ENCODE assay signal across 21 cellular contexts in genomic region chr21:34345892-34346291, GRCh38. TPM values are rescaled to one million over a fixed set of nuclear protein-coding genes. Genes with fewer than 3 reads are reported as not detected.
DNase-seq lines count a peak whose midpoint lies in the region; ATAC-seq and TF ChIP-seq lines count a peak whose summit lies in the region.
"Had no signal": no experiment of that assay in that cellular context is flagged by ENCODE, and none has a peak within 500 bp of the region (broad histone marks: within the 10 kb centered on the region; RNA-seq: fewer than 3 reads in every experiment).

No MANE protein-coding gene starts in this region.

- H3K27me3 ChIP-seq in right cardiac atrium (ENCODE audit: control insufficient read depth, insufficient read depth) (no peaks in the 10 kb centered on the region), gastrocnemius medialis (no peaks in the 10 kb centered on the region), H7 (ENCODE audit: control insufficient read depth, insufficient read depth, low read length) (no peaks in the 10 kb centered on the region)

- 53% methylated on average over 10 of the region's 10 CpGs for whole genome bisulfite sequencing in right cardiac atrium

- TF ChIP-seq POLR2A in gastrocnemius medialis (IDR thresholded peaks at IDR 0.05): no peak

- H3K4me1 ChIP-seq in right cardiac atrium (ENCODE audit: control insufficient read depth, insufficient read depth, low read length) (peaks cover 7% of the 10 kb centered on the region), gastrocnemius medialis (peaks cover 12 to 27% of the 10 kb centered on the region in 2 donors)

- H3K9me3 ChIP-seq in right cardiac atrium (ENCODE audit: control insufficient read depth, low read length): no peaks in the 10 kb centered on the region
- H3K9me3 ChIP-seq in gastrocnemius medialis: no peaks in the 10 kb centered on the region

- H3K36me3 ChIP-seq in gastrocnemius medialis (no peaks in the 10 kb centered on the region), H7 (replicated peaks; ENCODE audit: control insufficient read depth, insufficient read depth, low read length) (no peaks in the 10 kb centered on the region)

- in situ Hi-C loops in gastrocnemius medialis (cut with MboI; ENCODE audit: low sequenced_read_pairs in 4 of 4): no loop called here

- TF ChIP-seq CTCF in AG10803 (conservative IDR thresholded peaks at IDR 0.05; ENCODE audit: low read length): no peak
- TF ChIP-seq CTCF in choroid plexus epithelial cell (conservative IDR thresholded peaks at IDR 0.05; ENCODE audit: low read depth, low read length): no peak
- no peak for TF ChIP-seq CTCF in gastrocnemius medialis (IDR thresholded peaks at IDR 0.05 in 4 of 5, conservative IDR thresholded peaks at IDR 0.05 in 1 of 5)

- H3K27ac ChIP-seq in right cardiac atrium (ENCODE audit: low read length): peak overlapping the region; percentile 17
- H3K27ac ChIP-seq in gastrocnemius medialis: peak overlapping the region; percentile 13 to 51 (median 40)

- no peak overlapping the region for H3K4me3 ChIP-seq in AG10803 (ENCODE audit: low read length)
- no peak overlapping the region for H3K4me3 ChIP-seq in choroid plexus epithelial cell (ENCODE audit: low read depth, low read length)
- H3K4me3 ChIP-seq in right cardiac atrium (ENCODE audit: low read length): no peak overlapping the region
- H3K4me3 ChIP-seq in gastrocnemius medialis: no peak overlapping the region
- H3K4me3 ChIP-seq in H7 (ENCODE audit: insufficient read depth, low read depth, low read length): no peak overlapping the region

- intact Hi-C loops in right cardiac atrium (cut with DNase I): loop anchor here in 1 of 4 donors (2.0 kb wide), 1 partner anchor 423 kb away; no protein-coding TSS in a partner anchor
- intact Hi-C loops in gastrocnemius medialis (cut with DNase I; ENCODE audit: low total_unique reads): loop anchor here (5.0 kb wide), 1 partner anchor 274 kb away; the partner anchor contains the start of genes MRPS6 and SLC5A3

- DNase-seq in AG10803 (ENCODE audit: low read depth) (peak; percentile 42), choroid plexus epithelial cell (ENCODE audit: low read depth) (peak; percentile 71), right cardiac atrium (no peak), gastrocnemius medialis (peak in 1 of 2 donors; percentile 26), H7 (no peak), T-helper 2 cell (no peak)
- DNase-seq in stimulated activated naive CD4-positive, alpha-beta T cell (lab: John Stamatoyannopoulos, UW): no peak
- DNase-seq: activated CD4-positive, alpha-beta T cell treated with anti-CD3 and anti-CD28 coated beads for 48 hours; activated T-cell treated with anti-CD3 and anti-CD28 coated beads, Interleukin-2, amount 50 U/mL, for 24 hours; anterior cingulate cortex; Calu3; effector memory CD8-positive, alpha-beta T cell; H9; left cardiac atrium; NCI-H1694 treated with DMSO at 0.1 percent for 48 hours; NCI-H526; RPMI8226; T-helper 17 cell had no signal

- ATAC-seq in right cardiac atrium (peak in 1 of 2 donors; percentile 34), gastrocnemius medialis (peak in 1 of 2 donors; percentile 79), HG03432 (IDR thresholded peaks at IDR 0.05; ENCODE audit: unreplicated experiment) (no peak)
- ATAC-seq: effector memory CD8-positive, alpha-beta T cell; natural killer cell treated with Interleukin-12 subunit alpha and Interleukin-12 subunit beta and Interleukin-15 and Interleukin-18, amount 100 ng/mL, for 72 hours; T-helper 17 cell had no signal

RNA-seq across cellular contexts. Expression of gene KCNE2, which starts 17.9 kb away (rescaled TPM):
- total RNA-seq in right cardiac atrium (under 1 TPM in 2 of 4 donors, not detected in 2; 0.33 to 0.37 TPM), gastrocnemius medialis (not detected)
- 0.18 TPM for polyA plus RNA-seq in right cardiac atrium
- not detected in 2 replicates for total RNA-seq in H7 (2014; rRNA removed; shearing (Covaris generic))
- total RNA-seq: Calu3; H9; left cardiac atrium; LHCN-M2; natural killer cell treated with Interleukin-12 subunit alpha and Interleukin-12 subunit beta and Interleukin-15 and Interleukin-18, amount 100 ng/mL, for 72 hours; T-helper 17 cell had no signal

RNA-seq across cellular contexts. Expression of gene SMIM11, which starts 29.4 kb away (rescaled TPM):
- total RNA-seq in right cardiac atrium: 10 to 100 TPM in 3 of 4 donors, 1 to 10 TPM in 1; 8.8 to 12.8 (median 11.3) TPM
- polyA plus RNA-seq in right cardiac atrium: 9.9 TPM
- 1 to 10 TPM in 3 of 4 donors, under 1 TPM in 1; 0.90 to 8.7 (median 3.6) TPM for total RNA-seq in gastrocnemius medialis
- 0.85 and 1.1 TPM in 2 replicates for total RNA-seq in H7 (2014; rRNA removed; shearing (Covaris generic))

Comparison
In these comparisons a context has a peak if more than half of its experiments do, and no peak if none do; other contexts are left out.
1. DNase-seq: peak in AG10803 (single experiment) and choroid plexus epithelial cell (single experiment); none in right cardiac atrium (0 of 3), stimulated activated naive CD4-positive, alpha-beta T cell (0 of 6), H7 (single experiment) and T-helper 2 cell (0 of 5).